Comparison of ENCODE assay signal across 1 cellular context in genomic region chr16:912684-913613, GRCh38.
A peak's percentile ranks its signal among the peaks of the same experiment; 100 is the strongest.
TF ChIP-seq lines count a peak whose summit lies in the region.

No MANE protein-coding gene starts in this region.

TF ChIP-seq in HepG2, 621 proteins besides CTCF, POLR2A, EP300 and RAD21 (continued from another document and continues in another):
- TF ChIP-seq ZXDC (CRISPR knock-in tag; IDR thresholded peaks at IDR 0.05) (no peak), U2AF2 (IDR thresholded peaks at IDR 0.05; ENCODE audit: low read depth, low read length) (no peak), ZNF660 (CRISPR knock-in tag; IDR thresholded peaks at IDR 0.05; ENCODE audit: borderline replicate concordance, low read depth) (no peak), RARG (CRISPR knock-in tag; IDR thresholded peaks at IDR 0.05; ENCODE audit: low read depth) (no peak), ZNF501 (CRISPR knock-in tag; IDR thresholded peaks at IDR 0.05) (peak; percentile 77), GRHL1 (CRISPR knock-in tag; conservative IDR thresholded peaks at IDR 0.05) (no peak), THAP7 (CRISPR knock-in tag; IDR thresholded peaks at IDR 0.05) (no peak), DPF2 (CRISPR knock-in tag; IDR thresholded peaks at IDR 0.05; ENCODE audit: borderline replicate concordance, low read depth) (0 out of 2 replicates have a peak, but pooled peaks have one; percentile 16), NKX3-1 (CRISPR knock-in tag; IDR thresholded peaks at IDR 0.05) (no peak), ZBTB46 (CRISPR knock-in tag; IDR thresholded peaks at IDR 0.05; ENCODE audit: borderline replicate concordance) (no peak), ATF4 (CRISPR knock-in tag; IDR thresholded peaks at IDR 0.05) (no peak), SCMH1 (CRISPR knock-in tag; IDR thresholded peaks at IDR 0.05; ENCODE audit: borderline replicate concordance) (no peak), ZNF24 (IDR thresholded peaks at IDR 0.05) (no peak), ZNF256 (CRISPR knock-in tag; conservative IDR thresholded peaks at IDR 0.05) (no peak), HMG20A (CRISPR knock-in tag; IDR thresholded peaks at IDR 0.05; ENCODE audit: borderline replicate concordance) (peak; percentile 75; the same call in 1 of the 2 replicates), SIN3A (IDR thresholded peaks at IDR 0.05; ENCODE audit: borderline replicate concordance, low read depth, low read length) (no peak), KIAA2018 (CRISPR knock-in tag; IDR thresholded peaks at IDR 0.05; ENCODE audit: borderline replicate concordance) (no peak), ZNF83 (CRISPR knock-in tag; IDR thresholded peaks at IDR 0.05; ENCODE audit: borderline replicate concordance) (no peak), FLYWCH1 (CRISPR knock-in tag; IDR thresholded peaks at IDR 0.05) (no peak), ZNF749 (CRISPR knock-in tag; IDR thresholded peaks at IDR 0.05; ENCODE audit: borderline replicate concordance) (peak; percentile 60; the same call in 1 of the 2 replicates), HES4 (CRISPR knock-in tag; IDR thresholded peaks at IDR 0.05; ENCODE audit: borderline replicate concordance) (no peak), FOXK2 (IDR thresholded peaks at IDR 0.05) (peak; percentile 66), CSRNP1 (CRISPR knock-in tag; IDR thresholded peaks at IDR 0.05) (no peak), ZNF687 (CRISPR knock-in tag; IDR thresholded peaks at IDR 0.05) (peak; percentile 95), ZBTB21 (CRISPR knock-in tag; IDR thresholded peaks at IDR 0.05) (peak; percentile 46; the same call in 1 of the 2 replicates), POGZ (CRISPR knock-in tag; IDR thresholded peaks at IDR 0.05) (no peak), MIER2 (CRISPR knock-in tag; IDR thresholded peaks at IDR 0.05) (peak; percentile 61; the same call in 1 of the 2 replicates), ZBTB7B (CRISPR knock-in tag; IDR thresholded peaks at IDR 0.05) (peak; percentile 73; the same call in 1 of the 2 replicates), SALL1 (CRISPR knock-in tag; IDR thresholded peaks at IDR 0.05) (peak; percentile 91), SIN3B (IDR thresholded peaks at IDR 0.05; ENCODE audit: low read length) (no peak), KLF16 (CRISPR knock-in tag; IDR thresholded peaks at IDR 0.05) (peak in 1 of 2 experiments; percentile 85; a peak in 2 of 4 replicates), ZNF772 (CRISPR knock-in tag; IDR thresholded peaks at IDR 0.05) (peak; percentile 72; the same call in 1 of the 2 replicates), FOXA1 (IDR thresholded peaks at IDR 0.05) (0 out of 2 replicates have a peak, but pooled peaks have one; percentile 41), FOXA1 (CRISPR knock-in tag; IDR thresholded peaks at IDR 0.05) (peak; percentile 100)
